Comparison of ENCODE assay signal across 29 cellular contexts in the genomic region with DNA sequence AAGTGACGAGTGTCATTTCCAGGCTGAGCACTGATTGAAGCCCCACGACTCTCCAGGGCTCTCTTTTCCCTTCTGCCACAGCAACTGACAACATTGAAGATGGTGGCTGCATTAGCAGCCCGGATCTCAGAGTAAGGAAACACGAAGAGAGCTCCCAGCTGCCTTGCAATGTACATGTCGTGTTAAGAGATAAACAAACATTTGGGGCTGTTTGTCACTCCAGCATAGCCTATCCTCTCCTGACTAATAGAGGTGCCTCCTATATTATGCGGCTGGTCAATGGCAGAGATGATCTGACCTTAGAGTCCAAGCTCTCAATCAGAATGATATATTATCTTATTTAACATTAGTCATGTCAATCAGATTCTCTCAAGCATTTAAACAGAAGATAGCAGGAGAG. TPM values are rescaled to one million over a fixed set of nuclear protein-coding genes. Genes with fewer than 3 reads are reported as not detected.
DNase-seq lines count a peak whose midpoint lies in the region; ATAC-seq, FAIRE-seq and TF ChIP-seq lines count a peak whose summit lies in the region.
"Had no signal": no experiment of that assay in that cellular context is flagged by ENCODE, and none has a peak within 500 bp of the region (broad histone marks: within the 10 kb centered on the region; RNA-seq: fewer than 3 reads in every experiment).

No MANE protein-coding gene starts in this region.

- no TSS peak for BruUV-seq in K562 (replicated peaks; lab: Mats Ljungman, UMichigan)

- in situ Hi-C loops in K562 (cut with MboI): no loop called here

- ATAC-seq in K562: no peak
- no peak for ATAC-seq in activated CD4-positive, CD25-positive, alpha-beta regulatory T cell treated with anti-CD3 and anti-CD28 coated beads, Interleukin-2, amount 50 U/mL, for 24 hours
- ATAC-seq: GM12878 had no signal

- no peaks in the 10 kb centered on the region for H3K36me3 ChIP-seq in K562 (ENCODE audit: control insufficient read depth, insufficient read depth, low read length)
- H3K36me3 ChIP-seq in neural cell (ENCODE audit: insufficient read depth, low read length): no peaks in the 10 kb centered on the region
- H3K36me3 ChIP-seq: BE2C, BLaER1 had no signal

- DNase-seq in K562 (ENCODE audit: extremely low read depth in 1 of 4, low spot score in 3 of 4): no peak
- DNase-seq in islet precursor cell: no peak
- no peak for DNase-seq in activated gamma-delta T cell (lab: John Stamatoyannopoulos, UW)
- DNase-seq: 8988T; ACHN; BE2C; C1 segment of cervical spinal cord; CD4-positive, alpha-beta memory T cell; CD4-positive, CD25-positive, alpha-beta regulatory T cell; CD8-positive, alpha-beta memory T cell; COR-L47; DMS 273 treated with DMSO at 0.1 percent for 48 hours; DMS153; DMS53; DMS79; DND-41; EL; GDM1 had no signal

- H3K4me3 ChIP-seq in K562: no peak overlapping the region
- no peak overlapping the region for H3K4me3 ChIP-seq in neural cell (ENCODE audit: low read length)
- H3K4me3 ChIP-seq: BLaER1, GM12878 had no signal

- no peaks in the 10 kb centered on the region for H3K27me3 ChIP-seq in K562 (ENCODE audit: control insufficient read depth in 2 of 2, insufficient read depth in 2 of 2, low read length in 2 of 2)
- H3K27me3 ChIP-seq in neural cell (ENCODE audit: insufficient read depth, low read depth, low read length): no peaks in the 10 kb centered on the region
- H3K27me3 ChIP-seq: BE2C had no signal

- H2AFZ ChIP-seq in K562 (ENCODE audit: low read depth, low read length): no peak overlapping the region
- H2AFZ ChIP-seq in neural cell (ENCODE audit: low read depth, low read length): no peak overlapping the region

- no peaks in the 10 kb centered on the region for H4K20me1 ChIP-seq in K562 (replicated peaks; ENCODE audit: control insufficient read depth, insufficient read depth, low read length)
- H4K20me1 ChIP-seq in neural cell (ENCODE audit: insufficient read depth): no peaks in the 10 kb centered on the region
- H4K20me1 ChIP-seq: BLaER1 had no signal

- TF ChIP-seq RAD21 in K562 (CRISPR knock-in tag; conservative IDR thresholded peaks at IDR 0.05 in 1 of 2, IDR thresholded peaks at IDR 0.05 in 1 of 2) (no peak), neural cell (conservative IDR thresholded peaks at IDR 0.05) (no peak)

- H3F3A ChIP-seq in neural cell (ENCODE audit: insufficient read depth, low read length, poor library complexity, severe bottlenecking): no peaks in the 10 kb centered on the region

- H3K4me1 ChIP-seq in K562 (replicated peaks in 1 of 2; ENCODE audit: control insufficient read depth in 2 of 2, insufficient read depth in 2 of 2, low read length in 2 of 2): peaks cover 5 to 15% of the 10 kb centered on the region in 2 experiments; a peak in 4 of 5 replicates

- intact Hi-C loops in K562 (cut with micrococcal nuclease): loop anchor here (5.0 kb wide), 1 partner anchor 206 kb away; no protein-coding TSS in a partner anchor

- POLR2A ChIA-PET in K562 (lab: Yijun Ruan, JAX): no interaction called here

- peaks cover 3% of the 10 kb centered on the region; the same call in 1 of the 2 replicates for H3K9me3 ChIP-seq in K562 (replicated peaks; ENCODE audit: control insufficient read depth, insufficient read depth, low read depth, low read length)
- no peaks in the 10 kb centered on the region for H3K9me3 ChIP-seq in neural cell (ENCODE audit: low read length)
- H3K9me3 ChIP-seq: BE2C had no signal

- no peak for TF ChIP-seq POLR2A in K562 (conservative IDR thresholded peaks at IDR 0.05)

- WGBS in K562 (ENCODE audit: insufficient coverage, low coverage, missing lambda C conversion rate): 58% methylated on average over 6 of the region's 6 CpGs

- CTCF ChIA-PET in K562 (lab: Yijun Ruan, JAX; ENCODE audit: low intra/inter-chr PET ratio): no interaction called here

- H3K27ac ChIP-seq in K562 (ENCODE audit: extremely low read depth, low read depth, low read length) (no peak overlapping the region), neural cell (ENCODE audit: low read length) (peak overlapping the region; percentile 16)
- H3K27ac ChIP-seq: BLaER1 had no signal

- no peaks in the 10 kb centered on the region for H3K9me1 ChIP-seq in K562 (ENCODE audit: control insufficient read depth, insufficient read depth, low read length)

- no peaks in the 10 kb centered on the region for H3K79me2 ChIP-seq in K562 (ENCODE audit: control insufficient read depth, insufficient read depth, low read length)
- H3K79me2 ChIP-seq in neural cell (replicated peaks; ENCODE audit: insufficient read depth, low read length): no peaks in the 10 kb centered on the region

- TF ChIP-seq EP300 in K562 (IDR thresholded peaks at IDR 0.05; ENCODE audit: low read length): no peak
- TF ChIP-seq EP300 in neural cell (conservative IDR thresholded peaks at IDR 0.05; ENCODE audit: poor library complexity, severe bottlenecking): no peak

- no peak for FAIRE-seq in K562 (lab: Jason Lieb, UNC)
- FAIRE-seq: A204.1, GM12878, GM18507 had no signal

- H3K9me2 ChIP-seq in neural cell (ENCODE audit: insufficient read depth, low read length): no peaks in the 10 kb centered on the region

- TF ChIP-seq CTCF in K562 (IDR thresholded peaks at IDR 0.05 in 2 of 3, conservative IDR thresholded peaks at IDR 0.05 in 1 of 3; ENCODE audit: insufficient read depth in 2 of 3, low read depth in 1 of 3, low read length in 3 of 3): no peak
- no peak for TF ChIP-seq CTCF in neural cell (IDR thresholded peaks at IDR 0.05; ENCODE audit: poor library complexity, severe bottlenecking)

- no peak overlapping the region for H3K4me2 ChIP-seq in K562 (ENCODE audit: insufficient read depth, low read length)
- H3K4me2 ChIP-seq in neural cell (ENCODE audit: low read length): no peak overlapping the region
- H3K4me2 ChIP-seq: BLaER1 had no signal

- H3K9ac ChIP-seq in K562 (ENCODE audit: insufficient read depth in 1 of 2, low read depth in 2 of 2, low read length in 2 of 2): no peak overlapping the region
- H3K9ac ChIP-seq in neural cell (ENCODE audit: low read length): no peak overlapping the region
- H3K9ac ChIP-seq: BLaER1 had no signal

TF ChIP-seq in K562, 482 proteins besides CTCF, POLR2A, EP300 and RAD21:
- TF ChIP-seq ZNF12 (CRISPR knock-in tag; IDR thresholded peaks at IDR 0.05) (peak; percentile 97), PTRF (tag; IDR thresholded peaks at IDR 0.05) (no peak)
TF ChIP-seq in K562: peak in this region for 1.

TF ChIP-seq in neural cell, 6 proteins besides CTCF, POLR2A, EP300 and RAD21:
- TF ChIP-seq MXI1 (conservative IDR thresholded peaks at IDR 0.05; ENCODE audit: poor library complexity, severe bottlenecking): no peak
- no peak for TF ChIP-seq SMC3 (conservative IDR thresholded peaks at IDR 0.05; ENCODE audit: poor library complexity)
- TF ChIP-seq EZH2 (IDR thresholded peaks at IDR 0.05; ENCODE audit: borderline replicate concordance, insufficient read depth, low read length, poor library complexity, severe bottlenecking): no peak
- TF ChIP-seq, protein P1, sequence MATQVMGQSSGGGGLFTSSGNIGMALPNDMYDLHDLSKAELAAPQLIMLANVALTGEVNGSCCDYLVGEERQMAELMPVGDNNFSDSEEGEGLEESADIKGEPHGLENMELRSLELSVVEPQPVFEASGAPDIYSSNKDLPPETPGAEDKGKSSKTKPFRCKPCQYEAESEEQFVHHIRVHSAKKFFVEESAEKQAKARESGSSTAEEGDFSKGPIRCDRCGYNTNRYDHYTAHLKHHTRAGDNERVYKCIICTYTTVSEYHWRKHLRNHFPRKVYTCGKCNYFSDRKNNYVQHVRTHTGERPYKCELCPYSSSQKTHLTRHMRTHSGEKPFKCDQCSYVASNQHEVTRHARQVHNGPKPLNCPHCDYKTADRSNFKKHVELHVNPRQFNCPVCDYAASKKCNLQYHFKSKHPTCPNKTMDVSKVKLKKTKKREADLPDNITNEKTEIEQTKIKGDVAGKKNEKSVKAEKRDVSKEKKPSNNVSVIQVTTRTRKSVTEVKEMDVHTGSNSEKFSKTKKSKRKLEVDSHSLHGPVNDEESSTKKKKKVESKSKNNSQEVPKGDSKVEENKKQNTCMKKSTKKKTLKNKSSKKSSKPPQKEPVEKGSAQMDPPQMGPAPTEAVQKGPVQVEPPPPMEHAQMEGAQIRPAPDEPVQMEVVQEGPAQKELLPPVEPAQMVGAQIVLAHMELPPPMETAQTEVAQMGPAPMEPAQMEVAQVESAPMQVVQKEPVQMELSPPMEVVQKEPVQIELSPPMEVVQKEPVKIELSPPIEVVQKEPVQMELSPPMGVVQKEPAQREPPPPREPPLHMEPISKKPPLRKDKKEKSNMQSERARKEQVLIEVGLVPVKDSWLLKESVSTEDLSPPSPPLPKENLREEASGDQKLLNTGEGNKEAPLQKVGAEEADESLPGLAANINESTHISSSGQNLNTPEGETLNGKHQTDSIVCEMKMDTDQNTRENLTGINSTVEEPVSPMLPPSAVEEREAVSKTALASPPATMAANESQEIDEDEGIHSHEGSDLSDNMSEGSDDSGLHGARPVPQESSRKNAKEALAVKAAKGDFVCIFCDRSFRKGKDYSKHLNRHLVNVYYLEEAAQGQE (IDR thresholded peaks at IDR 0.05; ENCODE audit: borderline replicate concordance): no peak
- TF ChIP-seq TAF1 (IDR thresholded peaks at IDR 0.05; ENCODE audit: low read depth): no peak
- TF ChIP-seq POLR2AphosphoS5 (IDR thresholded peaks at IDR 0.05): no peak

RNA-seq across cellular contexts. Expression of gene ATXN3L, which starts 38.6 kb away (rescaled TPM):
- 0.21 and 0.67 TPM in 2 replicates for total RNA-seq in K562 (2011; cell fraction: chromatin; rRNA removed; ENCODE audit: low replicate concordance)
- not detected in 2 replicates for total RNA-seq in K562 (2011; cell fraction: nucleolus; rRNA removed)
- not detected in 2 replicates for total RNA-seq in K562 (2011; cell fraction: nucleoplasm; rRNA removed)
- not detected in 2 replicates for total RNA-seq in K562 (2014; rRNA removed)
- total RNA-seq in K562 (2014; rRNA removed; fragmentation: Illumina TruSeq; extraction: Trizol): not detected in 2 replicates
- not detected in 2 replicates for total RNA-seq in K562 (2015; rRNA removed; fragmentation: Illumina TruSeq; extraction: Trizol)
- not detected in 2 replicates for total RNA-seq in K562 (2021)
- not detected in 2 replicates for polyA plus RNA-seq in K562 (2011; rRNA removed)
- polyA plus RNA-seq in K562 (2011; cell fraction: cytosol; rRNA removed): not detected in 2 replicates
- polyA plus RNA-seq in K562 (2011; cell fraction: nucleus; rRNA removed): not detected in 2 replicates
- 1.9 and 5.9 TPM in 2 replicates for polyA plus RNA-seq in K562 (2012)
- not detected in 2 replicates for polyA plus RNA-seq in K562 (2014; fragmentation: Illumina TruSeq; extraction: Trizol)
- under 1 TPM; 0.04 to 0.31 TPM for polyA plus RNA-seq in K562 (2014; fragmentation: Nextera tagmentation; extraction: Ambion mirVana)
- polyA plus RNA-seq in K562 (2014; rRNA removed): not detected in 2 replicates
- polyA minus RNA-seq in K562 (2011; rRNA and poly(A)+ RNA removed): not detected in 2 replicates
- not detected in 2 replicates for polyA minus RNA-seq in K562 (2011; cell fraction: cytosol; rRNA and poly(A)+ RNA removed)
- 0.27 and 0.33 TPM in 2 replicates for polyA minus RNA-seq in K562 (2011; cell fraction: nucleus; rRNA and poly(A)+ RNA removed)
- not detected in 2 replicates for polyA plus RNA-seq in neural cell
- polyA minus RNA-seq in neural cell: not detected in 2 replicates
- total RNA-seq: A673; CD4-positive, alpha-beta memory T cell; CD4-positive, CD25-positive, alpha-beta regulatory T cell; CD8-positive, alpha-beta memory T cell; Daoy; G401; GM12878 had no signal
- polyA plus RNA-seq: AG04450; CD14-positive monocyte; CD4-positive, alpha-beta memory T cell; CD4-positive, CD25-positive, alpha-beta regulatory T cell; CD8-positive, alpha-beta memory T cell; GM12878 had no signal
